Comparison of ENCODE assay signal across 8 cellular contexts in genomic region chr1:67347688-67348472, GRCh38. TPM values are rescaled to one million over a fixed set of nuclear protein-coding genes. Genes with fewer than 3 reads are reported as not detected.
DNase-seq lines count a peak whose midpoint lies in the region; ATAC-seq and TF ChIP-seq lines count a peak whose summit lies in the region.

No MANE protein-coding gene starts in this region.

- TF ChIP-seq CTCF in GM12873 (IDR thresholded peaks at IDR 0.05; ENCODE audit: insufficient read depth, low read depth, low read length, missing control alignments): peak; percentile 77
- peak; percentile 87 for TF ChIP-seq CTCF in foreskin fibroblast (IDR thresholded peaks at IDR 0.05; ENCODE audit: low read depth, low read length)

- DNase-seq in AG08396 (ENCODE audit: low spot score) (peak; percentile 60), NCI-H1092 treated with DMSO at 0.1 percent for 48 hours (lab: John Stamatoyannopoulos, UW) (peak; percentile 28), T1000 (lab: John Stamatoyannopoulos, UW) (peak; percentile 64), foreskin fibroblast (peak; percentile 35 to 76), occipital lobe (lab: John Stamatoyannopoulos, UW) (peak; percentile 35)

- ATAC-seq in HG03354 (IDR thresholded peaks at IDR 0.05; ENCODE audit: poor library complexity, severe bottlenecking, unreplicated experiment): no peak
- no peak for ATAC-seq in HG03571 (IDR thresholded peaks at IDR 0.05; ENCODE audit: unreplicated experiment)

- peak overlapping the region in 1 of 2 donors; percentile 19 for H3K4me3 ChIP-seq in foreskin fibroblast (ENCODE audit: low read depth in 1 of 2, low read length in 2 of 2)

RNA-seq across cellular contexts. Expression of gene IL12RB2, which starts 40.2 kb away (rescaled TPM):
- total RNA-seq in occipital lobe: 12.2 TPM
